Comparison of ENCODE assay signal across 21 cellular contexts in the genomic region with DNA sequence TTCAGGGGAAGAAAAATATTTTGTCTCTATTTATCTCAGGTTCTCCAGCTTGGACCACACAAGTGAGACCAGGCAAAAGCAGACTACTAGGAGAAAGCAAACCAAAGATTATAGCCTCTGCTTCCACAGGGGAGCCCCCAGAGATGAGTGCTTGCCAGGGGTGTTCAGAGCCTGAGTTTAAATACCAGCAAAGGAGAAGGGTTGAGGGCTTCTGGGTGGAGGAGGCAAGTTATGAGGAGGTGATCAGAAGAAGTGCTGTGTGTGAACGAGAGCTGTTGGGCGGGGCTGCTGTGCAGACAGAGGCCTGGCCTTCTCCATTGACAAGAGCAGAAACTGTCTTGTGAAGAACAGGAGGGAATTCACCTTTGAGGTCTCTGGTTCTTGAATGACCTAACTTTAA. TPM values are rescaled to one million over a fixed set of nuclear protein-coding genes. Genes with fewer than 3 reads are reported as not detected.
DNase-seq lines count a peak whose midpoint lies in the region; ATAC-seq, FAIRE-seq and TF ChIP-seq lines count a peak whose summit lies in the region.
"Had no signal": no experiment of that assay in that cellular context is flagged by ENCODE, and none has a peak within 500 bp of the region (broad histone marks: within the 10 kb centered on the region; RNA-seq: fewer than 3 reads in every experiment).

No MANE protein-coding gene starts in this region.

- H3K9me3 ChIP-seq in BLaER1 treated with 17β-estradiol and CSF1 and Interleukin-3, amounts not matched to agents 10 nM and 100 nM (replicated peaks in 1 of 11), result no peaks in the 10 kb centered on the region
- H3K9me3 ChIP-seq in Loucy (ENCODE audit: insufficient read depth, low read depth, low read length) (no peaks in the 10 kb centered on the region), HepG2 (ENCODE audit: low read length) (no peaks in the 10 kb centered on the region)

- ATAC-seq in HepG2, result no peak
- ATAC-seq: CD8-positive, alpha-beta T cell; GM12878 had no signal

- peak overlapping the region in 9 of 11 experiments; percentile 41 to 74 (median 55); a peak in 17 of 22 replicates for H3K4me2 ChIP-seq in BLaER1 treated with 17β-estradiol and CSF1 and Interleukin-3, amounts not matched to agents 10 nM and 100 nM
- H3K4me2 ChIP-seq in Loucy (ENCODE audit: low read depth, low read length, poor library complexity, severe bottlenecking) (no peak overlapping the region), HepG2 (ENCODE audit: low read depth, low read length) (no peak overlapping the region)

- BruUV-seq in HepG2 (replicated peaks; lab: Mats Ljungman, UMichigan), result no TSS peak

- no peaks in the 10 kb centered on the region for H3K9me2 ChIP-seq in Loucy (replicated peaks; ENCODE audit: low read depth, low read length)

- H3K79me2 ChIP-seq in Loucy (ENCODE audit: insufficient read depth, low read length), result no peaks in the 10 kb centered on the region
- no peaks in the 10 kb centered on the region for H3K79me2 ChIP-seq in HepG2 (ENCODE audit: insufficient read depth, low read length)

- POLR2A ChIA-PET in HepG2 (lab: Yijun Ruan, JAX), result no interaction called here

- H3K4me3 ChIP-seq in BLaER1 treated with 17β-estradiol and CSF1 and Interleukin-3, amounts not matched to agents 10 nM and 100 nM, result no peak overlapping the region
- H3K4me3 ChIP-seq in Loucy (ENCODE audit: low read length, poor library complexity, severe bottlenecking), result no peak overlapping the region
- no peak overlapping the region for H3K4me3 ChIP-seq in HepG2 (replicated peaks in 1 of 3; ENCODE audit: insufficient read depth in 1 of 3, low read depth in 2 of 3, low read length in 3 of 3)
- H3K4me3 ChIP-seq: GM12878, GM23248 had no signal

- DNase-seq in mesenteric fat pad (ENCODE audit: low spot score) (peak; percentile 35), posterior vena cava (ENCODE audit: low spot score) (peak; percentile 29), HepG2 (ENCODE audit: low spot score) (no peak), AML-193 (lab: John Stamatoyannopoulos, UW) (no peak)
- no peak for DNase-seq in activated naive CD4-positive, alpha-beta T cell (lab: John Stamatoyannopoulos, UW)
- DNase-seq: ACHN, DMS 273 treated with DMSO at 0.1 percent for 48 hours, DMS53, DND-41, EL, GM23248, HCEC 1CT, KBM-7 had no signal

- TF ChIP-seq EP300 in HepG2 (IDR thresholded peaks at IDR 0.05; ENCODE audit: low read depth in 2 of 2, low read length in 2 of 2), result no peak
- no peak for TF ChIP-seq EP300 in HepG2 (CRISPR knock-in tag; IDR thresholded peaks at IDR 0.05; ENCODE audit: borderline replicate concordance)

- intact Hi-C loops in posterior vena cava (cut with DNase I) (no loop called here), HepG2 (cut with micrococcal nuclease; ENCODE audit: unreplicated experiment) (no loop called here)

- no peaks in the 10 kb centered on the region for H3F3A ChIP-seq in Loucy (ENCODE audit: low read depth)

- no peak for TF ChIP-seq POLR2A in HepG2 (IDR thresholded peaks at IDR 0.05; ENCODE audit: insufficient read depth in 1 of 2, low read depth in 2 of 2, low read length in 2 of 2)

- TF ChIP-seq CTCF in Loucy (conservative IDR thresholded peaks at IDR 0.05; ENCODE audit: low read length) (no peak), HepG2 (CRISPR knock-in tag; IDR thresholded peaks at IDR 0.05) (no peak)

- no peaks in the 10 kb centered on the region for H3K36me3 ChIP-seq in BLaER1 treated with 17β-estradiol and CSF1 and Interleukin-3, amounts not matched to agents 10 nM and 100 nM
- H3K36me3 ChIP-seq in Loucy (ENCODE audit: insufficient read depth, low read length) (no peaks in the 10 kb centered on the region), HepG2 (replicated peaks in 1 of 2; ENCODE audit: control insufficient read depth in 1 of 2, insufficient read depth in 2 of 2, low read length in 2 of 2) (no peaks in the 10 kb centered on the region)

- H4K20me1 ChIP-seq in BLaER1 treated with 17β-estradiol and CSF1 and Interleukin-3, amounts not matched to agents 10 nM and 100 nM, result no peaks in the 10 kb centered on the region
- H4K20me1 ChIP-seq in Loucy (ENCODE audit: insufficient read depth, low read length, poor library complexity, severe bottlenecking) (no peaks in the 10 kb centered on the region), HepG2 (ENCODE audit: insufficient read depth, low read length) (no peaks in the 10 kb centered on the region)

- WGBS in HepG2 (ENCODE audit: low lambda C conversion rate), result 0% methylated on average over 2 of the region's 2 CpGs

- FAIRE-seq in HepG2 (lab: Jason Lieb, UNC), result no peak
- FAIRE-seq: A204.1, GM12878, GM18507, H54, HTR-8/SVneo had no signal

- TF ChIP-seq RAD21 in HepG2 (CRISPR knock-in tag; IDR thresholded peaks at IDR 0.05), result no peak

- peak overlapping the region in 1 of 11 experiments; percentile 34; a peak in 2 of 22 replicates for H3K9ac ChIP-seq in BLaER1 treated with 17β-estradiol and CSF1 and Interleukin-3, amounts not matched to agents 10 nM and 100 nM
- H3K9ac ChIP-seq in Loucy (ENCODE audit: low read depth, low read length, poor library complexity, severe bottlenecking) (peak overlapping the region; percentile 19), HepG2 (ENCODE audit: insufficient read depth, low read depth, low read length) (no peak overlapping the region)
- H3K9ac ChIP-seq: GM23248 had no signal

- in situ Hi-C loops in HepG2 (cut with HindIII; ENCODE audit: extremely low pct_ligation_motif_present, low pct_unique_long_range_greater_than_20kb), result no loop called here

- H2AFZ ChIP-seq in Loucy (ENCODE audit: low read length) (no peak overlapping the region), HepG2 (ENCODE audit: low read length) (no peak overlapping the region)
- H2AFZ ChIP-seq: GM23248 had no signal

- H3K4me1 ChIP-seq in BLaER1 treated with 17β-estradiol and CSF1 and Interleukin-3, amounts not matched to agents 10 nM and 100 nM, result peaks cover 29 to 55% (median 49%) of the 10 kb centered on the region in 10 experiments
- H3K4me1 ChIP-seq in Loucy (ENCODE audit: insufficient read depth, low read length, poor library complexity, severe bottlenecking) (peaks cover 26% of the 10 kb centered on the region), HepG2 (ENCODE audit: insufficient read depth, low read length) (no peaks in the 10 kb centered on the region)

- no peaks in the 10 kb centered on the region for H3K27me3 ChIP-seq in BLaER1 treated with 17β-estradiol and CSF1 and Interleukin-3, amounts not matched to agents 10 nM and 100 nM
- H3K27me3 ChIP-seq in Loucy (ENCODE audit: insufficient read depth, low read length, poor library complexity, severe bottlenecking), result no peaks in the 10 kb centered on the region
- peaks cover 2 to 26% of the 10 kb centered on the region in 2 experiments; a peak in 3 of 5 replicates for H3K27me3 ChIP-seq in HepG2 (ENCODE audit: control insufficient read depth in 1 of 2, insufficient read depth in 2 of 2, low read length in 2 of 2)

- CTCF ChIA-PET in HepG2 (lab: Yijun Ruan, JAX; ENCODE audit: low intra/inter-chr PET ratio, low total read pairs), result no interaction called here

- H3K27ac ChIP-seq in BLaER1 treated with 17β-estradiol and CSF1 and Interleukin-3, amounts not matched to agents 10 nM and 100 nM, result no peak overlapping the region; a peak in 1 of 22 replicates
- no peak overlapping the region for H3K27ac ChIP-seq in HepG2 (ENCODE audit: extremely low read length, insufficient read depth, low read length)
- H3K27ac ChIP-seq: GM23248 had no signal

TF ChIP-seq in HepG2, 621 proteins besides CTCF, POLR2A, EP300 and RAD21 (continues in another document):
- TF ChIP-seq PHF8 (CRISPR knock-in tag; IDR thresholded peaks at IDR 0.05) (no peak), PAWR (CRISPR knock-in tag; IDR thresholded peaks at IDR 0.05; ENCODE audit: borderline replicate concordance) (no peak), ZNF263 (CRISPR knock-in tag; IDR thresholded peaks at IDR 0.05) (no peak)

RNA-seq across cellular contexts. Expression of a gene that starts 32.8 kb away (rescaled TPM):
- total RNA-seq in mesenteric fat pad, result 228 TPM
- 10 to 100 TPM; 75.3 to 85.8 TPM for total RNA-seq in posterior vena cava
- total RNA-seq in HepG2 (2016; rRNA removed; fragmentation: Illumina TruSeq; extraction: Trizol), result not detected in 2 replicates
- not detected in 2 replicates for total RNA-seq in HepG2 (2016; cell fraction: cytosol; rRNA removed; fragmentation: Illumina TruSeq; extraction: Trizol; ENCODE audit: low read depth)
- not detected in 2 replicates for total RNA-seq in HepG2 (2016; cell fraction: insoluble cytoplasmic fraction; rRNA removed; fragmentation: Illumina TruSeq; extraction: Trizol)
- total RNA-seq in HepG2 (2016; cell fraction: membrane; rRNA removed; fragmentation: Illumina TruSeq; extraction: Trizol), result not detected in 2 replicates
- total RNA-seq in HepG2 (2016; cell fraction: nucleus; rRNA removed; fragmentation: Illumina TruSeq; extraction: Trizol), result not detected in 2 replicates
- not detected in 2 replicates for polyA plus RNA-seq in HepG2 (2011; rRNA removed)
- 0.04 TPM in 1 of 2 replicates, not detected in the other for polyA plus RNA-seq in HepG2 (2011; cell fraction: cytosol; rRNA removed)
- not detected in 2 replicates for polyA plus RNA-seq in HepG2 (2011; cell fraction: nucleus; rRNA removed)
- polyA plus RNA-seq in HepG2 (2012), result not detected in 2 replicates
- polyA plus RNA-seq in HepG2 (2016; cell fraction: cytosol; fragmentation: Illumina TruSeq; extraction: Trizol; ENCODE audit: low read depth), result not detected in 2 replicates
- not detected in 2 replicates for polyA plus RNA-seq in HepG2 (2016; cell fraction: insoluble cytoplasmic fraction; fragmentation: Illumina TruSeq; extraction: Trizol; ENCODE audit: low read depth)
- polyA plus RNA-seq in HepG2 (2016; cell fraction: membrane; fragmentation: Illumina TruSeq; extraction: Trizol; ENCODE audit: low read depth), result not detected in 2 replicates
- not detected in 2 replicates for polyA plus RNA-seq in HepG2 (2016; cell fraction: nucleus; fragmentation: Illumina TruSeq; extraction: Trizol; ENCODE audit: insufficient read depth, low read depth)
- polyA minus RNA-seq in HepG2 (2011; rRNA and poly(A)+ RNA removed; ENCODE audit: low replicate concordance), result 8.0 TPM in 1 of 2 replicates, not detected in the other
- 0.53 TPM in 1 of 2 replicates, not detected in the other for polyA minus RNA-seq in HepG2 (2011; cell fraction: cytosol; rRNA and poly(A)+ RNA removed)
- 0.26 TPM in 1 of 2 replicates, not detected in the other for polyA minus RNA-seq in HepG2 (2011; cell fraction: nucleus; rRNA and poly(A)+ RNA removed)

Comparison
In these comparisons a context has a peak if more than half of its experiments do, and no peak if none do; other contexts are left out.
1. H3K4me2 ChIP-seq: peak in BLaER1 treated with 17β-estradiol and CSF1 and Interleukin-3, amounts not matched to agents 10 nM and 100 nM (9 of 11); none in Loucy (single experiment) and HepG2 (single experiment).
2. DNase-seq: peak in mesenteric fat pad (single experiment) and posterior vena cava (single experiment); none in HepG2 (single experiment), activated naive CD4-positive, alpha-beta T cell (0 of 4) and AML-193 (0 of 2).
3. RNA of a gene that starts 32.8 kb away (total RNA-seq): 228 TPM in mesenteric fat pad (single experiment) and 75.3 to 85.8 TPM in posterior vena cava; not detected in HepG2; every median in the first group is over 10 times any median in the second.